In the genomic region with DNA sequence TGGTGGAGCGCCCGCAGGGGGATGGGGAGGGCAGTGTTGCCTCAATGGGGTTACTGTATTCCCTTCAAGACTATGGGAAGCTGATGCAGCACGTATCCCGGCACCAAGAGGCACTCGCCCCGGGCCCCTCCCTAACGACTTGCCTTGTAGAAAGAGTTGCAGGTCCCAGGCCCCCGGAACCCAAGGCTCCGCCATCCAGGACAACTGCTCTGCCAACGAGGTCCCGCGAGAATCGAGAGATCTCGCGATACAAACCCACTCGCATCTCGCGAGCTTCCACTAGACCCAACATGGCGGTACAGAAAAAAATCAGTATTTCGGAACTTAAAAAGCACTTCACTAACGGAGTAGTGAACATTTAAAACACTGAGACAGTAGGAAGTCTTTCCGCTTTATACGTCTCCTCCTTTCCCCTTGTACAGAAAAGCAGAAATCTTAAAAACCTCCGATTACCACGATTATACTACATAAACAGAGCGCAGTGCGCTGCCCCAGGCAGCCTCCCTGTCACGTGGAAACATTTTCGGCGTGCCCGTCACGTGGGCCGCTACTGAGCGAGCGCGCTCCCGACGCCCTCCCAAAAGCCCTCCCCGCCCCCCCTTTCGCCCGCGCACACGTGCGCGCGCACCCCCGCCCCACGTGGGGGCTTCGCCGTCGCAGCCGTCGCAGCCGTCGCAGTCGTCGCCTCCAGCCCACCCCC, we compare ENCODE assay signal across 8 cellular contexts. TPM values are rescaled to one million over a fixed set of nuclear protein-coding genes. Genes with fewer than 3 reads are reported as not detected.
DNase-seq lines count a peak whose midpoint lies in the region; TF ChIP-seq lines count a peak whose summit lies in the region.

A gene (minus strand): TSS at position 217 of the 700 bp plus-strand sequence. CDS start 49,304 bp downstream, outside the sequence.

- TF ChIP-seq POLR2A in suprapubic skin (IDR thresholded peaks at IDR 0.05): no peak

- H3K4me1 ChIP-seq in suprapubic skin: peaks cover 39% of the 10 kb centered on the region

- no peak for TF ChIP-seq EP300 in suprapubic skin (IDR thresholded peaks at IDR 0.05)

- H3K4me3 ChIP-seq in HFF-Myc (replicated peaks; ENCODE audit: low read depth, low read length) (peak within 1 kb of the TSS; percentile 84), suprapubic skin (peak within 1 kb of the TSS; percentile 85)

- peak within 1 kb of the TSS; percentile 98 for H3K27ac ChIP-seq in suprapubic skin

- TF ChIP-seq CTCF in HFF-Myc (IDR thresholded peaks at IDR 0.05; ENCODE audit: low read depth, low read length, missing control alignments) (no peak), suprapubic skin (IDR thresholded peaks at IDR 0.05) (peak in 1 of 2 donors; percentile 15)

- no peaks in the 10 kb centered on the region for H3K9me3 ChIP-seq in suprapubic skin

- peak within 1 kb of the TSS; percentile 93 for H3K27ac Mint-ChIP-seq in activated naive CD4-positive, alpha-beta T cell treated with anti-CD3 and anti-CD28 coated beads, Interleukin-2, amount 10 ng/mL, durations not matched to agents 7 days and 5 days

- H3K4me3 Mint-ChIP-seq in activated naive CD4-positive, alpha-beta T cell treated with anti-CD3 and anti-CD28 coated beads, Interleukin-2, amount 10 ng/mL, durations not matched to agents 7 days and 5 days: peak within 1 kb of the TSS; percentile 98

- H3K27me3 Mint-ChIP-seq in activated naive CD4-positive, alpha-beta T cell treated with anti-CD3 and anti-CD28 coated beads, Interleukin-2, amount 10 ng/mL, durations not matched to agents 7 days and 5 days: no peaks in the 10 kb centered on the region

- H3K36me3 Mint-ChIP-seq in activated naive CD4-positive, alpha-beta T cell treated with anti-CD3 and anti-CD28 coated beads, Interleukin-2, amount 10 ng/mL, durations not matched to agents 7 days and 5 days: peaks cover 4% of the 10 kb centered on the region

- H3K4me1 Mint-ChIP-seq in activated naive CD4-positive, alpha-beta T cell treated with anti-CD3 and anti-CD28 coated beads, Interleukin-2, amount 10 ng/mL, durations not matched to agents 7 days and 5 days: peaks cover 39% of the 10 kb centered on the region

- no peaks in the 10 kb centered on the region for H3K36me3 ChIP-seq in suprapubic skin

- no peaks in the 10 kb centered on the region for H3K9me3 Mint-ChIP-seq in activated naive CD4-positive, alpha-beta T cell treated with anti-CD3 and anti-CD28 coated beads, Interleukin-2, amount 10 ng/mL, durations not matched to agents 7 days and 5 days

- under 1% methylated on average over 37 of the region's 57 CpGs for WGBS in suprapubic skin

- CTCF ChIA-PET in activated naive CD4-positive, alpha-beta T cell treated with anti-CD3 and anti-CD28 coated beads, Interleukin-2, amount 10 ng/mL, durations not matched to agents 7 days and 5 days (lab: Charles Lee): interaction anchor here (1.2 kb wide), 1 partner anchor 14 kb away, joined by 3 read pairs; no protein-coding TSS in a partner anchor

- no peaks in the 10 kb centered on the region for H3K27me3 ChIP-seq in suprapubic skin

- DNase-seq in GM04503 (ENCODE audit: low read depth) (peak; percentile 72), HFF-Myc (ENCODE audit: extremely low read depth, low read depth) (peak; percentile 73), NAMALWA (ENCODE audit: low spot score) (peak; percentile 98), SK-N-DZ (ENCODE audit: low spot score) (peak; percentile 96), germinal center (ENCODE audit: low spot score) (peak; percentile 90), nucleus accumbens (lab: John Stamatoyannopoulos, UW) (peak in 55 of 56 donors; percentile 49 to 93 (median 87)), suprapubic skin (ENCODE audit: low spot score in 2 of 2) (peak; percentile 94 to 97)
- DNase-seq in activated naive CD4-positive, alpha-beta T cell treated with anti-CD3 and anti-CD28 coated beads, Interleukin-2, amount 10 ng/mL, durations not matched to agents 7 days and 5 days: peak; percentile 96

RNA-seq across cellular contexts. Expression of the gene that starts here (rescaled TPM):
- 30.5 and 32.5 TPM in 2 replicates for polyA plus RNA-seq in SK-N-DZ (2014; cell fraction: cytosol; rRNA removed)
- 25.2 and 28.6 TPM in 2 replicates for polyA plus RNA-seq in SK-N-DZ (2014; cell fraction: nucleus; rRNA removed)
- 100 to 1,000 TPM in 1 of 4 donors, 10 to 100 TPM in 3; 50.6 to 117 (median 54.5) TPM for total RNA-seq in suprapubic skin

Comparison
In these comparisons a context has a peak if more than half of its experiments do, and no peak if none do; other contexts are left out.
1. Peak in every context shown above with its lines: DNase-seq, H3K4me3 ChIP-seq and H3K27ac ChIP-seq.